Comparison of ENCODE assay signal across 22 cellular contexts in genomic region chr21:45296638-45297037, GRCh38. TPM values are rescaled to one million over a fixed set of nuclear protein-coding genes. Genes with fewer than 3 reads are reported as not detected.
DNase-seq lines count a peak whose midpoint lies in the region; ATAC-seq, FAIRE-seq and TF ChIP-seq lines count a peak whose summit lies in the region.
"Had no signal": no experiment of that assay in that cellular context is flagged by ENCODE, and none has a peak within 500 bp of the region (broad histone marks: within the 10 kb centered on the region; RNA-seq: fewer than 3 reads in every experiment).

No MANE protein-coding gene starts in this region.

- no peak for TF ChIP-seq POLR2A in sigmoid colon (IDR thresholded peaks at IDR 0.05)

- H3K4me1 ChIP-seq in ACC112 (ENCODE audit: control insufficient read depth, insufficient read depth, low read length, unreplicated experiment) (peaks cover 31% of the 10 kb centered on the region), ascending aorta (peaks cover 24 to 41% of the 10 kb centered on the region in 2 donors), kidney (ENCODE audit: control insufficient read depth in 1 of 2, insufficient read depth in 1 of 2, low read depth in 1 of 2, low read length in 2 of 2) (peaks cover 26 to 33% of the 10 kb centered on the region in 2 donors), sigmoid colon (peaks cover 0 to 67% (median 60%) of the 10 kb centered on the region in 4 donors)

- DNase-seq in ascending aorta (ENCODE audit: low spot score in 2 of 2) (peak in 1 of 2 donors; percentile 45), kidney (no peak), sigmoid colon (peak; percentile 40), EL (no peak), MG63 (no peak)
- no peak for DNase-seq in stimulated activated effector memory CD8-positive, alpha-beta T cell treated with anti-CD3 and anti-CD28 coated beads, Interleukin-12 subunit alpha, Interleukin-12 subunit beta, amount 100 ng/mL, for 72 hours (ENCODE audit: low spot score in 2 of 2)
- DNase-seq in stimulated activated CD4-positive, alpha-beta T cell treated with anti-CD3 and anti-CD28 coated beads, Interleukin-2, amount 100 ng/mL, for 24 hours, result no peak
- DNase-seq: activated CD4-positive, alpha-beta T cell treated with anti-CD3 and anti-CD28 coated beads, Interleukin-2, amount 50 U/mL, for 4 hours; activated naive CD4-positive, alpha-beta T cell treated with anti-CD3 and anti-CD28 coated beads for 36 hours; activated T-cell treated with anti-CD3 and anti-CD28 coated beads for 4 hours; aorta; CD4-positive, CD25-positive, alpha-beta regulatory T cell; GF-D8; NCI-H1417 treated with DMSO at 0.1 percent for 48 hours; NCI-H748 treated with DMSO at 0.1 percent for 48 hours; SHP77 treated with DMSO at 0.1 percent for 48 hours; stimulated activated CD4-positive, alpha-beta T cell treated with anti-CD3 and anti-CD28 coated beads, Interleukin-4, amount 100 ng/mL, for 1 hour had no signal

- no peak for TF ChIP-seq EP300 in sigmoid colon (IDR thresholded peaks at IDR 0.05)

- H3K4me3 ChIP-seq in ACC112 (ENCODE audit: low read depth, low read length) (no peak overlapping the region), ascending aorta (no peak overlapping the region), kidney (ENCODE audit: low read length in 2 of 2) (no peak overlapping the region), sigmoid colon (no peak overlapping the region), MG63 (no peak overlapping the region)

- no peaks in the 10 kb centered on the region for H3K9me3 ChIP-seq in ascending aorta
- no peaks in the 10 kb centered on the region for H3K9me3 ChIP-seq in kidney (ENCODE audit: control insufficient read depth in 1 of 2, low read length in 2 of 2)
- no peaks in the 10 kb centered on the region for H3K9me3 ChIP-seq in sigmoid colon
- H3K9me3 ChIP-seq in MG63, result no peaks in the 10 kb centered on the region

- H3K9ac ChIP-seq in kidney (ENCODE audit: low read length in 2 of 2), result no peak overlapping the region

- no peak for FAIRE-seq in kidney (lab: Jason Lieb, UNC)
- FAIRE-seq: GM12891, H1, keratinocyte had no signal

- H3K27me3 ChIP-seq in ACC112 (ENCODE audit: insufficient read depth, low read length) (no peaks in the 10 kb centered on the region), ascending aorta (no peaks in the 10 kb centered on the region), sigmoid colon (no peaks in the 10 kb centered on the region), MG63 (no peaks in the 10 kb centered on the region)

- ATAC-seq in stimulated activated effector memory CD8-positive, alpha-beta T cell treated with anti-CD3 and anti-CD28 coated beads, Interleukin-12 subunit alpha, Interleukin-12 subunit beta, amount 100 ng/mL, for 72 hours, result no peak

- H3K79me2 ChIP-seq in ACC112 (ENCODE audit: control insufficient read depth, insufficient read depth, low read length, unreplicated experiment), result peaks cover 8% of the 10 kb centered on the region

- TF ChIP-seq CTCF in ascending aorta (IDR thresholded peaks at IDR 0.05), result no peak
- TF ChIP-seq CTCF in kidney (IDR thresholded peaks at IDR 0.05; ENCODE audit: borderline replicate concordance, extremely low read depth, insufficient read depth), result no peak
- TF ChIP-seq CTCF in sigmoid colon (IDR thresholded peaks at IDR 0.05), result no peak

- intact Hi-C loops in ascending aorta (cut with DNase I), result no loop called here
- intact Hi-C loops in kidney (cut with DNase I), result no loop called here
- intact Hi-C loops in sigmoid colon (cut with DNase I), result loop anchor here (1.0 to 10.0 kb wide), 3 partner anchors 53 to 332 kb away; partner anchors contain the start of gene SLC19A1

- peaks cover 12% of the 10 kb centered on the region for H3K4me1 Mint-ChIP-seq in stimulated activated effector memory CD8-positive, alpha-beta T cell treated with anti-CD3 and anti-CD28 coated beads, Interleukin-12 subunit alpha, Interleukin-12 subunit beta, amount 100 ng/mL, for 72 hours

- 90 to 93% methylated on average over 7 of the region's 7 CpGs for whole genome bisulfite sequencing in sigmoid colon, 2 donors

- no peak overlapping the region for H3K4me3 Mint-ChIP-seq in stimulated activated effector memory CD8-positive, alpha-beta T cell treated with anti-CD3 and anti-CD28 coated beads, Interleukin-12 subunit alpha, Interleukin-12 subunit beta, amount 100 ng/mL, for 72 hours
- H3K4me3 Mint-ChIP-seq: activated naive CD4-positive, alpha-beta T cell treated with anti-CD3 and anti-CD28 coated beads for 36 hours; T-helper 1 cell treated with Interleukin-12 subunit alpha and Interleukin-12 subunit beta and Interleukin-4 antibody, amounts not matched to agents 30 μg/mL and 1 μg/mL, for 36 hours had no signal

- H3K27ac ChIP-seq in ACC112 (ENCODE audit: low read depth, low read length), result peak overlapping the region; percentile 98; the same call in 1 of the 2 replicates
- peak overlapping the region; percentile 78 to 99 for H3K27ac ChIP-seq in ascending aorta
- peak overlapping the region; percentile 87 to 96 for H3K27ac ChIP-seq in kidney (ENCODE audit: low read depth in 2 of 2, low read length in 2 of 2)
- peak overlapping the region; percentile 4 to 98 (median 96) for H3K27ac ChIP-seq in sigmoid colon

- H2AFZ ChIP-seq in ACC112 (ENCODE audit: low read length, unreplicated experiment), result no peak overlapping the region

- H3K27ac Mint-ChIP-seq in stimulated activated effector memory CD8-positive, alpha-beta T cell treated with anti-CD3 and anti-CD28 coated beads, Interleukin-12 subunit alpha, Interleukin-12 subunit beta, amount 100 ng/mL, for 72 hours, result no peak overlapping the region
- H3K27ac Mint-ChIP-seq: activated naive CD4-positive, alpha-beta T cell treated with anti-CD3 and anti-CD28 coated beads for 36 hours; CD4-positive, CD25-positive, alpha-beta regulatory T cell; T-helper 1 cell treated with Interleukin-12 subunit alpha and Interleukin-12 subunit beta and Interleukin-4 antibody, amounts not matched to agents 30 μg/mL and 1 μg/mL, for 36 hours had no signal

- no peaks in the 10 kb centered on the region for H3K36me3 Mint-ChIP-seq in stimulated activated effector memory CD8-positive, alpha-beta T cell treated with anti-CD3 and anti-CD28 coated beads, Interleukin-12 subunit alpha, Interleukin-12 subunit beta, amount 100 ng/mL, for 72 hours
- H3K36me3 Mint-ChIP-seq: CD4-positive, CD25-positive, alpha-beta regulatory T cell had no signal

- H3K36me3 ChIP-seq in ACC112 (ENCODE audit: insufficient read depth, low read length) (peaks cover 14% of the 10 kb centered on the region; the same call in 1 of the 2 replicates), ascending aorta (no peaks in the 10 kb centered on the region), kidney (ENCODE audit: control insufficient read depth in 1 of 2, insufficient read depth in 2 of 2, low read length in 2 of 2) (no peaks in the 10 kb centered on the region), sigmoid colon (no peaks in the 10 kb centered on the region), MG63 (no peaks in the 10 kb centered on the region)

- H3K9me3 Mint-ChIP-seq in stimulated activated effector memory CD8-positive, alpha-beta T cell treated with anti-CD3 and anti-CD28 coated beads, Interleukin-12 subunit alpha, Interleukin-12 subunit beta, amount 100 ng/mL, for 72 hours, result no peaks in the 10 kb centered on the region
- H3K9me3 Mint-ChIP-seq: activated naive CD4-positive, alpha-beta T cell treated with anti-CD3 and anti-CD28 coated beads for 36 hours; CD4-positive, CD25-positive, alpha-beta regulatory T cell; T-helper 1 cell treated with Interleukin-12 subunit alpha and Interleukin-12 subunit beta and Interleukin-4 antibody, amounts not matched to agents 30 μg/mL and 1 μg/mL, for 36 hours had no signal

RNA-seq across cellular contexts. Expression of gene POFUT2, which starts 8.9 kb away (rescaled TPM):
- total RNA-seq in ascending aorta, result 39.4 TPM
- 30.2 TPM for total RNA-seq in kidney
- polyA plus RNA-seq in kidney (ENCODE audit: insufficient read depth, low read depth, low replicate concordance), result 18.3 TPM
- 10 to 100 TPM; 13.0 to 31.3 (median 20.9) TPM for total RNA-seq in sigmoid colon
- 10 to 100 TPM in 1 of 3 donors, 1 to 10 TPM in 2; 2.5 to 21.6 (median 3.0) TPM for polyA plus RNA-seq in sigmoid colon
- total RNA-seq in MG63 (2014; rRNA removed; shearing (Covaris generic); ENCODE audit: low replicate concordance), result 16.9 and 33.0 TPM in 2 replicates
